ENCODE assay signal across 15 cellular contexts in the genomic region with DNA sequence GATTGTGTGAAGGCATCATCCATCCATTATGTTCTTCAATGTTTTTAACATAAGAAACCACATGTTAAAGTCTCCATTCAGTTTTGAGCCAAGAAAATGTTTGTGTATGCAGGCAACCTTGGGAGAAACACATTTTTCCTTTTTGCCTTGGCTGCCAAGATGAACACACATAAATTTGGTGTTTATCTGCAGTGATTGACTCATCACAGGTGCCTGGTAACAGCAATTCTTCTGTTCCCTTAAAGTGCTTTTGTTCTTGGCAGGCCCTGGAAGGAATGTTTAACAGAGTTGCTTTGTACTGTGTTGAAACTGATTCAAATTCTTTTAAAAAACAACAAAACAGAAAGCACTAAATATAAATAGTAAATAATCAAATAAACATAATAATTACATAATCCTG.
A peak's percentile ranks its signal among the peaks of the same experiment; 100 is the strongest.
DNase-seq lines count a peak whose midpoint lies in the region; ATAC-seq and FAIRE-seq lines count a peak whose summit lies in the region.
"Had no signal": no experiment of that assay in that cellular context is flagged by ENCODE, and none has a peak within 500 bp of the region (broad histone marks: within the 10 kb centered on the region; RNA-seq: fewer than 3 reads in every experiment).

No MANE protein-coding gene starts in this region.

- ATAC-seq in activated naive CD4-positive, alpha-beta T cell treated with anti-CD3 and anti-CD28 coated beads, Interleukin-2, amount 50 U/mL, for 72 hours, result no peak
- no peak for ATAC-seq in activated CD8-positive, alpha-beta memory T cell treated with anti-CD3 and anti-CD28 coated beads, Interleukin-2, amount 10 ng/mL, durations not matched to agents 7 days and 5 days
- ATAC-seq: stimulated activated effector memory CD8-positive, alpha-beta T cell treated with anti-CD3 and anti-CD28 coated beads, Interleukin-12 subunit alpha, Interleukin-12 subunit beta, amount 100 ng/mL, for 72 hours had no signal

- peaks cover 0 to 10% of the 10 kb centered on the region in 2 donors for H3K36me3 Mint-ChIP-seq in activated naive CD4-positive, alpha-beta T cell treated with anti-CD3 and anti-CD28 coated beads, Interleukin-2, amount 50 U/mL, for 72 hours
- no peaks in the 10 kb centered on the region for H3K36me3 Mint-ChIP-seq in activated CD8-positive, alpha-beta memory T cell treated with anti-CD3 and anti-CD28 coated beads, Interleukin-2, amount 10 ng/mL, durations not matched to agents 7 days and 5 days
- H3K36me3 Mint-ChIP-seq: stimulated activated effector memory CD8-positive, alpha-beta T cell treated with anti-CD3 and anti-CD28 coated beads, Interleukin-12 subunit alpha, Interleukin-12 subunit beta, amount 100 ng/mL, for 72 hours had no signal

- peaks cover 21 to 22% of the 10 kb centered on the region in 2 donors for H3K9me3 Mint-ChIP-seq in activated naive CD4-positive, alpha-beta T cell treated with anti-CD3 and anti-CD28 coated beads, Interleukin-2, amount 50 U/mL, for 72 hours
- peaks cover 6% of the 10 kb centered on the region for H3K9me3 Mint-ChIP-seq in activated CD8-positive, alpha-beta memory T cell treated with anti-CD3 and anti-CD28 coated beads, Interleukin-2, amount 10 ng/mL, durations not matched to agents 7 days and 5 days (ENCODE audit: low read depth)

- DNase-seq in Ammon's horn (ENCODE audit: low spot score) (peak; percentile 4), LHCN-M2 (ENCODE audit: low read depth) (peak; percentile 36), dermis blood vessel endothelial cell (peak; percentile 90), kidney glomerular epithelial cell (lab: John Stamatoyannopoulos, UW) (peak; percentile 84), GM19239 (ENCODE audit: insufficient read length, low spot score) (no peak), NCI-H510A (lab: John Stamatoyannopoulos, UW) (no peak)
- DNase-seq in activated naive CD4-positive, alpha-beta T cell treated with anti-CD3 and anti-CD28 coated beads, Interleukin-2, amount 50 U/mL, for 72 hours (ENCODE audit: low spot score in 2 of 2), result no peak
- no peak for DNase-seq in activated CD8-positive, alpha-beta memory T cell treated with anti-CD3 and anti-CD28 coated beads, Interleukin-2, amount 10 ng/mL, durations not matched to agents 7 days and 5 days
- DNase-seq: central memory CD4-positive, alpha-beta T cell; foreskin melanocyte; NCI-H1105 treated with DMSO at 0.1 percent for 48 hours; NCI-H774; nucleus accumbens; SW 1271 had no signal

- CTCF ChIA-PET in activated CD8-positive, alpha-beta memory T cell treated with anti-CD3 and anti-CD28 coated beads, Interleukin-2, amount 10 ng/mL, durations not matched to agents 7 days and 5 days (lab: Charles Lee), result no interaction called here

- H3K27ac Mint-ChIP-seq in activated naive CD4-positive, alpha-beta T cell treated with anti-CD3 and anti-CD28 coated beads, Interleukin-2, amount 50 U/mL, for 72 hours, result no peak overlapping the region
- H3K27ac Mint-ChIP-seq in activated CD8-positive, alpha-beta memory T cell treated with anti-CD3 and anti-CD28 coated beads, Interleukin-2, amount 10 ng/mL, durations not matched to agents 7 days and 5 days, result no peak overlapping the region
- H3K27ac Mint-ChIP-seq: stimulated activated effector memory CD8-positive, alpha-beta T cell treated with anti-CD3 and anti-CD28 coated beads, Interleukin-12 subunit alpha, Interleukin-12 subunit beta, amount 100 ng/mL, for 72 hours had no signal

- no peaks in the 10 kb centered on the region for H3K4me1 Mint-ChIP-seq in activated CD8-positive, alpha-beta memory T cell treated with anti-CD3 and anti-CD28 coated beads, Interleukin-2, amount 10 ng/mL, durations not matched to agents 7 days and 5 days
- H3K4me1 Mint-ChIP-seq: stimulated activated effector memory CD8-positive, alpha-beta T cell treated with anti-CD3 and anti-CD28 coated beads, Interleukin-12 subunit alpha, Interleukin-12 subunit beta, amount 100 ng/mL, for 72 hours had no signal

- no peak for FAIRE-seq in GM19239 (lab: Jason Lieb, UNC)

- no peak overlapping the region for H3K4me3 Mint-ChIP-seq in activated CD8-positive, alpha-beta memory T cell treated with anti-CD3 and anti-CD28 coated beads, Interleukin-2, amount 10 ng/mL, durations not matched to agents 7 days and 5 days
- H3K4me3 Mint-ChIP-seq: stimulated activated effector memory CD8-positive, alpha-beta T cell treated with anti-CD3 and anti-CD28 coated beads, Interleukin-12 subunit alpha, Interleukin-12 subunit beta, amount 100 ng/mL, for 72 hours had no signal

- no peaks in the 10 kb centered on the region for H3K27me3 Mint-ChIP-seq in activated CD8-positive, alpha-beta memory T cell treated with anti-CD3 and anti-CD28 coated beads, Interleukin-2, amount 10 ng/mL, durations not matched to agents 7 days and 5 days

Comparison
In these comparisons a context has a peak if more than half of its experiments do, and no peak if none do; other contexts are left out.
1. DNase-seq: peak in Ammon's horn (single experiment), LHCN-M2 (single experiment), dermis blood vessel endothelial cell (single experiment) and kidney glomerular epithelial cell (single experiment); none in activated naive CD4-positive, alpha-beta T cell treated with anti-CD3 and anti-CD28 coated beads, Interleukin-2, amount 50 U/mL, for 72 hours (0 of 2), activated CD8-positive, alpha-beta memory T cell treated with anti-CD3 and anti-CD28 coated beads, Interleukin-2, amount 10 ng/mL, durations not matched to agents 7 days and 5 days (single experiment), GM19239 (single experiment) and NCI-H510A (single experiment).